In the genomic region with DNA sequence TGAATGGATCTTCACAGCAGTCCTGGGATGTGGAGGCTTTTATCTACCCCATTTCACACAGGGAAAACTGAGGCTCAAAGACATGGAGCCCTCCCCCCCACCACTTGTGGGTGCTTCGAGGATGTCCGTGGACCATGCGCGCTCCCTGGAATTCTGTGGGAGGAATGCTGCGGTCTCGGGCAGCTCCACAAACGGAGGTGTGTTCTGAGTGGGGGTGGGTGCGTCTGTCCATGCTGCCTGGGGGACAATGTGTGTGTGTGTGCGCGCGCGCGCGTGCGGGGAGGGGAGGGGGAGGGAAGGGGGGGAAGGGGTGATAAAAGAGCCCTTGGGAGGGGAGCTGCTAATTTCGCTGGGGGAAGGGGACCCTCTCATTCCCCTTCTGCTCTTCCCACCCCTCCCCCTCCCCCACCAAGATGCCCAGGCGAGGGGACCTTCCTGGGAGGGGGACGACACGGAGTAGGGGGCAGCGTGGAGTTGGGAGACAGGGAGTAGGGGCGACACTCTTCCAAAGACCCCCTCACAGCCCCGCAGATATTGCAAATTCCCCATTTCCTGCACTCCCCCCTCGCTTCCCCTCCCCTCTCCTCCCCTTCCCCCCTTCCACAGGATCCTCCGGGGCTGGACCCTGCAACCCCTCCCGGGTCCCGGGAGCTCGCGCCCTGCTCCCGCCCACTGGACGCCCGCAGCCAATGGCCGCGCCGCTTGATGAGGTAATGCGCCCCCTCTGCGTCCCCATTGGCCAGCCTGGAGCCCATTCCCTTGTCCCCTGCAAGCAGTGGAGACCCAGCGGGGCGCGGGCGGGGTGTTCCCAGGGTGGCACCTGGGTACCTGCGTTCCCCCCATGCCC, we compare ENCODE assay signal across 9 cellular contexts. TPM values are rescaled to one million over a fixed set of nuclear protein-coding genes. Genes with fewer than 3 reads are reported as not detected.
DNase-seq lines count a peak whose midpoint lies in the region; ATAC-seq, FAIRE-seq and TF ChIP-seq lines count a peak whose summit lies in the region.
"Had no signal": no experiment of that assay in that cellular context is flagged by ENCODE, and none has a peak within 500 bp of the region (broad histone marks: within the 10 kb centered on the region; RNA-seq: fewer than 3 reads in every experiment).

No MANE protein-coding gene starts in this region.

- no peak overlapping the region for H3K27ac Mint-ChIP-seq in CD4-positive, alpha-beta memory T cell
- H3K27ac Mint-ChIP-seq in naive thymus-derived CD8-positive, alpha-beta T cell, result no peak overlapping the region
- H3K27ac Mint-ChIP-seq: activated naive CD8-positive, alpha-beta T cell treated with anti-CD3 and anti-CD28 coated beads, Interleukin-2, amount 10 ng/mL, durations not matched to agents 7 days and 5 days had no signal

- peaks cover 0 to 5% (median 2%) of the 10 kb centered on the region in 8 donors for H3K9me3 Mint-ChIP-seq in CD4-positive, alpha-beta memory T cell
- peaks cover 0 to 4% (median 0%) of the 10 kb centered on the region in 9 donors for H3K9me3 Mint-ChIP-seq in naive thymus-derived CD8-positive, alpha-beta T cell

- H3K4me3 ChIP-seq in astrocyte of the spinal cord (ENCODE audit: low read depth, low read length) (peak overlapping the region; percentile 31), mesodermal cell (ENCODE audit: extremely low read depth, insufficient read depth, low read length, poor library complexity, severe bottlenecking) (peak overlapping the region; percentile 42)
- no peak overlapping the region for H3K4me3 ChIP-seq in CD4-positive, alpha-beta memory T cell (ENCODE audit: low read length in 2 of 2)

- no peak for FAIRE-seq in D721Med (lab: Jason Lieb, UNC)

- H3K4me3 Mint-ChIP-seq in CD4-positive, alpha-beta memory T cell, result no peak overlapping the region
- H3K4me3 Mint-ChIP-seq in naive thymus-derived CD8-positive, alpha-beta T cell, result no peak overlapping the region
- H3K4me3 Mint-ChIP-seq: activated naive CD8-positive, alpha-beta T cell treated with anti-CD3 and anti-CD28 coated beads, Interleukin-2, amount 10 ng/mL, durations not matched to agents 7 days and 5 days had no signal

- no peaks in the 10 kb centered on the region for H3K4me1 Mint-ChIP-seq in CD4-positive, alpha-beta memory T cell
- peaks cover 0 to 1% (median under 1%) of the 10 kb centered on the region in 4 donors for H3K4me1 Mint-ChIP-seq in naive thymus-derived CD8-positive, alpha-beta T cell
- H3K4me1 Mint-ChIP-seq: activated naive CD8-positive, alpha-beta T cell treated with anti-CD3 and anti-CD28 coated beads, Interleukin-2, amount 10 ng/mL, durations not matched to agents 7 days and 5 days had no signal

- POLR2A ChIA-PET in CD4-positive, alpha-beta memory T cell (lab: Charles Lee; ENCODE audit: partially characterized antibody), result no interaction called here
- POLR2A ChIA-PET in naive thymus-derived CD8-positive, alpha-beta T cell (lab: Charles Lee), result no interaction called here

- H3K27me3 ChIP-seq in CD4-positive, alpha-beta memory T cell (ENCODE audit: insufficient read depth, low read length), result no peaks in the 10 kb centered on the region

- peak overlapping the region; percentile 29 for H3K27ac ChIP-seq in mesodermal cell (ENCODE audit: low read depth, low read length, severe bottlenecking)
- H3K27ac ChIP-seq in CD4-positive, alpha-beta memory T cell (ENCODE audit: low read depth, low read length), result no peak overlapping the region

- WGBS in mesodermal cell (ENCODE audit: insufficient coverage in 2 of 2), 2 experiments, result 0% methylated on average over 4 to 17 of the region's 41 CpGs

- peaks cover 12 to 22% of the 10 kb centered on the region in 2 donors for H3K27me3 Mint-ChIP-seq in CD4-positive, alpha-beta memory T cell
- H3K27me3 Mint-ChIP-seq in naive thymus-derived CD8-positive, alpha-beta T cell, result peaks cover 17 to 62% (median 31%) of the 10 kb centered on the region in 5 donors

- peaks cover 13% of the 10 kb centered on the region for H3K4me1 ChIP-seq in mesodermal cell (ENCODE audit: control insufficient read depth, insufficient read depth, low read length, poor library complexity, severe bottlenecking)
- H3K4me1 ChIP-seq in CD4-positive, alpha-beta memory T cell (ENCODE audit: insufficient read depth, low read length), result no peaks in the 10 kb centered on the region

- no peak for ATAC-seq in GM21381 (IDR thresholded peaks at IDR 0.05; ENCODE audit: unreplicated experiment)
- ATAC-seq in naive thymus-derived CD8-positive, alpha-beta T cell, result no peak

- H3K36me3 ChIP-seq in mesodermal cell (ENCODE audit: control insufficient read depth, insufficient read depth, low read length), result no peaks in the 10 kb centered on the region
- no peaks in the 10 kb centered on the region for H3K36me3 ChIP-seq in CD4-positive, alpha-beta memory T cell (ENCODE audit: insufficient read depth, low read length)

- intact Hi-C loops in CD4-positive, alpha-beta memory T cell (cut with micrococcal nuclease), result no loop called here

- in situ Hi-C loops in astrocyte of the spinal cord (cut with HindIII; ENCODE audit: low sequenced_read_pairs), result no loop called here

- DNase-seq in D721Med (ENCODE audit: insufficient read length, low spot score), result peak; percentile 98
- peak; percentile 71 for DNase-seq in M059J (ENCODE audit: low read depth)
- peak; percentile 55 for DNase-seq in astrocyte of the spinal cord (ENCODE audit: low read depth, low spot score)
- DNase-seq in CD4-positive, alpha-beta memory T cell, result no peak
- no peak for DNase-seq in naive thymus-derived CD8-positive, alpha-beta T cell
- DNase-seq in activated T-cell treated with anti-CD3 and anti-CD28 coated beads, Interleukin-2, amount 50 U/mL, for 1 hour, result no peak
- DNase-seq: activated naive CD8-positive, alpha-beta T cell treated with anti-CD3 and anti-CD28 coated beads, Interleukin-2, amount 10 ng/mL, durations not matched to agents 7 days and 5 days had no signal

- no peak for TF ChIP-seq CTCF in D721Med (IDR thresholded peaks at IDR 0.05; ENCODE audit: insufficient read depth, missing control alignments)
- TF ChIP-seq CTCF in astrocyte of the spinal cord (IDR thresholded peaks at IDR 0.05; ENCODE audit: low read depth, low read length), result no peak

- CTCF ChIA-PET in CD4-positive, alpha-beta memory T cell (lab: Charles Lee; ENCODE audit: partially characterized antibody), result no interaction called here

- H3K36me3 Mint-ChIP-seq in CD4-positive, alpha-beta memory T cell, result no peaks in the 10 kb centered on the region
- H3K36me3 Mint-ChIP-seq in naive thymus-derived CD8-positive, alpha-beta T cell, result no peaks in the 10 kb centered on the region
- H3K36me3 Mint-ChIP-seq: activated naive CD8-positive, alpha-beta T cell treated with anti-CD3 and anti-CD28 coated beads, Interleukin-2, amount 10 ng/mL, durations not matched to agents 7 days and 5 days had no signal

- H3K9me3 ChIP-seq in mesodermal cell (ENCODE audit: control insufficient read depth, low read length), result no peaks in the 10 kb centered on the region
- H3K9me3 ChIP-seq in CD4-positive, alpha-beta memory T cell (ENCODE audit: control insufficient read depth in 1 of 2, low read length in 2 of 2), result no peaks in the 10 kb centered on the region

RNA-seq across cellular contexts. Expression of a gene that starts 18.9 kb away (rescaled TPM):
- not detected in 2 replicates for total RNA-seq in M059J (2014; rRNA removed; shearing (Covaris generic))
- polyA plus RNA-seq in mesodermal cell (2013, experiment 1 of 2), result not detected
- not detected for polyA plus RNA-seq in mesodermal cell (2013, experiment 2 of 2)
- not detected for total RNA-seq in CD4-positive, alpha-beta memory T cell
- polyA plus RNA-seq in CD4-positive, alpha-beta memory T cell, result not detected
- total RNA-seq in naive thymus-derived CD8-positive, alpha-beta T cell, result not detected
- not detected for polyA plus RNA-seq in naive thymus-derived CD8-positive, alpha-beta T cell
- total RNA-seq: activated naive CD8-positive, alpha-beta T cell treated with anti-CD3 and anti-CD28 coated beads, Interleukin-2, amount 10 ng/mL, durations not matched to agents 7 days and 5 days had no signal

Comparison
In these comparisons a context has a peak if more than half of its experiments do, and no peak if none do; other contexts are left out.
1. DNase-seq: peak in D721Med (single experiment), M059J (single experiment) and astrocyte of the spinal cord (single experiment); none in CD4-positive, alpha-beta memory T cell (0 of 5), naive thymus-derived CD8-positive, alpha-beta T cell (0 of 10) and activated T-cell treated with anti-CD3 and anti-CD28 coated beads, Interleukin-2, amount 50 U/mL, for 1 hour (single experiment).
2. H3K4me3 ChIP-seq: peak in astrocyte of the spinal cord (single experiment) and mesodermal cell (single experiment); none in CD4-positive, alpha-beta memory T cell (0 of 2).